Comparison of ENCODE assay signal across 1 cellular context in genomic region chr16:81095653-81095952, GRCh38.
TF ChIP-seq lines count a peak whose summit lies in the region.

No MANE protein-coding gene starts in this region.

TF ChIP-seq in SK-N-SH, 30 proteins besides CTCF, POLR2A, EP300 and RAD21 (continued from another document):
- TF ChIP-seq ZBTB33 (IDR thresholded peaks at IDR 0.05; ENCODE audit: borderline replicate concordance, low read depth) (no peak), FOXM1 (IDR thresholded peaks at IDR 0.05; ENCODE audit: low read depth) (no peak), JUND (IDR thresholded peaks at IDR 0.05) (no peak), NFIC (IDR thresholded peaks at IDR 0.05; ENCODE audit: borderline replicate concordance) (no peak), EZH2phosphoT487 (IDR thresholded peaks at IDR 0.05; ENCODE audit: borderline replicate concordance, low read depth) (no peak), RXRA (IDR thresholded peaks at IDR 0.05; ENCODE audit: borderline replicate concordance, low read depth) (no peak), MEF2A (IDR thresholded peaks at IDR 0.05; ENCODE audit: borderline replicate concordance, low read depth) (no peak), MXI1 (IDR thresholded peaks at IDR 0.05; ENCODE audit: low read depth, low read length) (no peak)
